Comparison of ENCODE assay signal across 1 cellular context in genomic region chr6:141551318-141551717, GRCh38.
TF ChIP-seq lines count a peak whose summit lies in the region.

No MANE protein-coding gene starts in this region.

TF ChIP-seq in HepG2, 621 proteins besides CTCF, POLR2A, EP300 and RAD21:
- TF ChIP-seq ZNF317 (CRISPR knock-in tag; IDR thresholded peaks at IDR 0.05): peak; percentile 99
- TF ChIP-seq MXD1 (CRISPR knock-in tag; IDR thresholded peaks at IDR 0.05): no peak
